Comparison of ENCODE assay signal across 1 cellular context in genomic region chr20:646107-646867, GRCh38.
TF ChIP-seq lines count a peak whose summit lies in the region.

No MANE protein-coding gene starts in this region.

TF ChIP-seq in K562, 482 proteins besides CTCF, POLR2A, EP300 and RAD21:
- TF ChIP-seq ZC3H8 (IDR thresholded peaks at IDR 0.05) (no peak), ZNF134 (CRISPR knock-in tag; conservative IDR thresholded peaks at IDR 0.05) (no peak), ZNF384 (IDR thresholded peaks at IDR 0.05; ENCODE audit: low read depth, low read length) (peak; percentile 85), XRCC3 (IDR thresholded peaks at IDR 0.05) (no peak), ZZZ3 (IDR thresholded peaks at IDR 0.05) (no peak), ETV1 (tag; conservative IDR thresholded peaks at IDR 0.05; ENCODE audit: low read depth) (no peak), HIVEP1 (CRISPR knock-in tag; IDR thresholded peaks at IDR 0.05) (no peak), ZNF274 (IDR thresholded peaks at IDR 0.05; ENCODE audit: borderline replicate concordance, low read depth, low read length) (no peak), JUND (IDR thresholded peaks at IDR 0.05; ENCODE audit: borderline replicate concordance, low read depth, low read length) (peak; percentile 57), JUND (tag; IDR thresholded peaks at IDR 0.05; ENCODE audit: borderline replicate concordance, low read depth, low read length) (no peak), SRSF7 (optimal IDR thresholded peaks at IDR 0.05; ENCODE audit: low read depth, low read length) (no peak), NR2C2 (CRISPR knock-in tag; IDR thresholded peaks at IDR 0.05) (no peak), NR2C2 (tag; IDR thresholded peaks at IDR 0.05) (peak; percentile 54; the same call in 1 of the 2 replicates), DMBX1 (CRISPR knock-in tag; IDR thresholded peaks at IDR 0.05; ENCODE audit: borderline replicate concordance) (no peak), DPF2 (IDR thresholded peaks at IDR 0.05) (0 out of 2 replicates have a peak, but pooled peaks have one; percentile 16), ATF1 (CRISPR knock-in tag; IDR thresholded peaks at IDR 0.05) (no peak), ATF1 (tag; IDR thresholded peaks at IDR 0.05) (no peak), ID3 (CRISPR knock-in tag; IDR thresholded peaks at IDR 0.05) (no peak), ID3 (tag; IDR thresholded peaks at IDR 0.05) (no peak), SUPT5H (IDR thresholded peaks at IDR 0.05) (0 out of 2 replicates have a peak, but pooled peaks have one; percentile 11), E2F1 (CRISPR knock-in tag; IDR thresholded peaks at IDR 0.05) (no peak), CEBPG (CRISPR knock-in tag; IDR thresholded peaks at IDR 0.05) (no peak), CEBPG (tag; conservative IDR thresholded peaks at IDR 0.05 in 1 of 2, IDR thresholded peaks at IDR 0.05 in 1 of 2) (no peak), MAFG (tag; conservative IDR thresholded peaks at IDR 0.05) (no peak), NFIC (IDR thresholded peaks at IDR 0.05) (no peak), C11orf30 (IDR thresholded peaks at IDR 0.05; ENCODE audit: low read depth) (no peak), EGR1 (conservative IDR thresholded peaks at IDR 0.05) (peak; percentile 26; the same call in 1 of the 2 replicates), TFAP4 (CRISPR knock-in tag; IDR thresholded peaks at IDR 0.05; ENCODE audit: borderline replicate concordance) (no peak)
